In the genomic region with DNA sequence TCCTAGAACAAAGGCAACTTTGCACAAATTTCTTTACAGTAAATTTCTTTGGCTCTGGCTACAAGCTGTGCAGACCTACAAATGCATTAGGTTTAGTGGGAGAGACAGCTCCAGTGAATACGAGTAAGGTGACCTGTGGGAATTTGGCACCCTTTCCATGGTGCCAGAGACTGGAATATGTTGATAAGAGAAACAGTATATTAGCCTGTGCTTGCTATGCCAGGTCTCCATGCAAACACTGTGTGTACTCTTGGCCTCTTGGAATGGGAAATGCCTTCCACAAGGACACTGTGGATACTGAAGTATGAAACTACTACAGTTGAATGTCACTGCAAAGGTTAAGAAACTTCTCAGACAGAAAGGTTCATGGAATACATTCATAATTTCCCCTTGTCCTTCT, we compare ENCODE assay signal across 34 cellular contexts.
"Had no signal": no experiment of that assay in that cellular context is flagged by ENCODE, and none has a peak within 500 bp of the region (broad histone marks: within the 10 kb centered on the region; RNA-seq: fewer than 3 reads in every experiment).

No MANE protein-coding gene starts in this region.

- H3K27ac ChIP-seq: ascending aorta, breast epithelium, cardiac muscle cell, colonic mucosa, epithelial cell of prostate, WERI-Rb-1 had no signal

- H3K9me3 Mint-ChIP-seq: activated CD4-positive, alpha-beta T cell treated with anti-CD3 and anti-CD28 coated beads, Interleukin-2, amount 10 ng/mL, durations not matched to agents 24 days and 14 days; activated naive CD4-positive, alpha-beta T cell treated with anti-CD3 and anti-CD28 coated beads, Interleukin-2, amount 10 ng/mL, durations not matched to agents 7 days and 5 days had no signal

- H3K27me3 Mint-ChIP-seq: activated B cell treated with CpG ODN at 0.5 μM for 24 hours; activated CD4-positive, alpha-beta memory T cell treated with anti-CD3 and anti-CD28 coated beads for 36 hours; activated CD4-positive, alpha-beta T cell treated with anti-CD3 and anti-CD28 coated beads, Interleukin-2, amount 10 ng/mL, durations not matched to agents 24 days and 14 days; activated CD8-positive, alpha-beta memory T cell treated with anti-CD3 and anti-CD28 coated beads, Interleukin-2, amount 10 ng/mL, durations not matched to agents 7 days and 5 days; activated naive CD4-positive, alpha-beta T cell treated with anti-CD3 and anti-CD28 coated beads, Interleukin-2, amount 10 ng/mL, durations not matched to agents 7 days and 5 days; activated naive CD8-positive, alpha-beta T cell treated with anti-CD3 and anti-CD28 coated beads, Interleukin-2, amount 10 ng/mL, durations not matched to agents 7 days and 5 days; T-helper 17 cell had no signal

- H3K36me3 Mint-ChIP-seq: activated CD4-positive, alpha-beta memory T cell treated with anti-CD3 and anti-CD28 coated beads for 36 hours; activated CD8-positive, alpha-beta memory T cell treated with anti-CD3 and anti-CD28 coated beads, Interleukin-2, amount 10 ng/mL, durations not matched to agents 7 days and 5 days; activated naive CD4-positive, alpha-beta T cell treated with anti-CD3 and anti-CD28 coated beads, Interleukin-2, amount 10 ng/mL, durations not matched to agents 7 days and 5 days; activated naive CD4-positive, alpha-beta T cell treated with anti-CD3 and anti-CD28 coated beads, Interleukin-2, amount 50 U/mL, for 72 hours; activated naive CD8-positive, alpha-beta T cell treated with anti-CD3 and anti-CD28 coated beads, Interleukin-2, amount 10 ng/mL, durations not matched to agents 7 days and 5 days; brain had no signal

- FAIRE-seq: endometrium, endothelial cell of umbilical vein, frontal cortex had no signal

- H3K4me1 ChIP-seq: ascending aorta, breast epithelium, colonic mucosa had no signal

- DNase-seq: activated B cell treated with CpG ODN at 0.5 μM for 24 hours; activated CD4-positive, alpha-beta memory T cell treated with anti-CD3 and anti-CD28 coated beads for 36 hours; activated CD8-positive, alpha-beta memory T cell treated with anti-CD3 and anti-CD28 coated beads, Interleukin-2, amount 10 ng/mL, durations not matched to agents 7 days and 5 days; activated CD8-positive, alpha-beta memory T cell treated with anti-CD3 and anti-CD28 coated beads, Interleukin-2, amount 50 U/mL, for 4 hours; activated CD8-positive, alpha-beta T cell treated with anti-CD3 and anti-CD28 coated beads, Interleukin-2, amount 10 ng/mL, durations not matched to agents 7 days and 5 days; activated effector memory CD4-positive, alpha-beta T cell treated with anti-CD3 and anti-CD28 coated beads, Interleukin-2, amount 50 U/mL, for 16 hours; activated naive CD4-positive, alpha-beta T cell; activated naive CD4-positive, alpha-beta T cell treated with anti-CD3 and anti-CD28 coated beads, Interleukin-2, amount 10 ng/mL, durations not matched to agents 7 days and 5 days; activated naive CD8-positive, alpha-beta T cell treated with anti-CD3 and anti-CD28 coated beads, Interleukin-2, amount 10 ng/mL, durations not matched to agents 7 days and 5 days; activated T-cell treated with anti-CD3 and anti-CD28 coated beads, Interleukin-2, amount 50 U/mL, for 1 hour; activated T-cell treated with anti-CD3 and anti-CD28 coated beads, Interleukin-2, amount 50 U/mL, for 48 hours; central memory CD4-positive, alpha-beta T cell; cerebellar nuclear complex; colonic mucosa; effector CD8-positive, alpha-beta T cell; foreskin fibroblast; T-helper 1 cell; T-helper 17 cell; T1000; WERI-Rb-1 had no signal

- H3K27me3 ChIP-seq: ascending aorta, breast epithelium, cardiac muscle cell, colonic mucosa had no signal

- H3K4me1 Mint-ChIP-seq: activated B cell treated with CpG ODN at 0.5 μM for 24 hours; activated CD4-positive, alpha-beta T cell treated with anti-CD3 and anti-CD28 coated beads, Interleukin-2, amount 10 ng/mL, durations not matched to agents 24 days and 14 days; activated CD8-positive, alpha-beta memory T cell treated with anti-CD3 and anti-CD28 coated beads, Interleukin-2, amount 10 ng/mL, durations not matched to agents 7 days and 5 days; activated naive CD4-positive, alpha-beta T cell treated with anti-CD3 and anti-CD28 coated beads, Interleukin-2, amount 10 ng/mL, durations not matched to agents 7 days and 5 days; activated naive CD8-positive, alpha-beta T cell treated with anti-CD3 and anti-CD28 coated beads, Interleukin-2, amount 10 ng/mL, durations not matched to agents 7 days and 5 days; T-helper 17 cell had no signal

- H3K27ac Mint-ChIP-seq: activated B cell treated with CpG ODN at 0.5 μM for 24 hours; activated CD4-positive, alpha-beta memory T cell treated with anti-CD3 and anti-CD28 coated beads for 36 hours; activated CD4-positive, alpha-beta T cell treated with anti-CD3 and anti-CD28 coated beads, Interleukin-2, amount 10 ng/mL, durations not matched to agents 24 days and 14 days; activated CD8-positive, alpha-beta memory T cell treated with anti-CD3 and anti-CD28 coated beads, Interleukin-2, amount 10 ng/mL, durations not matched to agents 7 days and 5 days; activated CD8-positive, alpha-beta T cell treated with anti-CD3 and anti-CD28 coated beads, Interleukin-2, amount 10 ng/mL, durations not matched to agents 7 days and 5 days; activated naive CD4-positive, alpha-beta T cell treated with anti-CD3 and anti-CD28 coated beads, Interleukin-2, amount 10 ng/mL, durations not matched to agents 7 days and 5 days; activated naive CD4-positive, alpha-beta T cell treated with anti-CD3 and anti-CD28 coated beads, Interleukin-2, amount 50 U/mL, for 72 hours; activated naive CD8-positive, alpha-beta T cell treated with anti-CD3 and anti-CD28 coated beads, Interleukin-2, amount 10 ng/mL, durations not matched to agents 7 days and 5 days; activated T-helper 1 cell treated with anti-CD3 and anti-CD28 coated beads, Interleukin-12 subunit alpha, Interleukin-12 subunit beta, Interleukin-2, Interleukin-4 antibody, amounts not matched to agents 30 ng/mL and 10 ng/mL and 1 ng/mL, durations not matched to agents 14 hours and 24 hours and 36 hours; activated T-helper 2 cell treated with anti-CD3 and anti-CD28 coated beads, Interferon-gamma antibody, Interleukin-2, Interleukin-4, amounts not matched to agents 10 μg/mL and 5 μg/mL and 100 μg/mL, durations not matched to agents 14 hours and 24 hours and 36 hours; brain; T-helper 17 cell; T-helper 2 cell treated with Interferon-gamma antibody and Interleukin-4, amounts not matched to agents 5 μg/mL and 100 μg/mL, for 36 hours had no signal

- H3K9me3 ChIP-seq: ascending aorta, breast epithelium, colonic mucosa had no signal

- H3K36me3 ChIP-seq: ascending aorta, breast epithelium, cardiac muscle cell, colonic mucosa, WERI-Rb-1 had no signal

- H3K4me3 ChIP-seq: ascending aorta, breast epithelium, cardiac muscle cell, colonic mucosa had no signal

- ATAC-seq: activated CD4-positive, CD25-positive, alpha-beta regulatory T cell treated with anti-CD3 and anti-CD28 coated beads, Interleukin-2, amount 50 U/mL, for 24 hours; activated CD8-positive, alpha-beta memory T cell treated with anti-CD3 and anti-CD28 coated beads, Interleukin-2, amount 10 ng/mL, durations not matched to agents 7 days and 5 days; activated CD8-positive, alpha-beta T cell treated with anti-CD3 and anti-CD28 coated beads, Interleukin-2, amount 10 ng/mL, durations not matched to agents 7 days and 5 days; activated naive CD4-positive, alpha-beta T cell treated with anti-CD3 and anti-CD28 coated beads, Interleukin-2, amount 50 U/mL, for 72 hours; T-helper 17 cell had no signal

- H3K4me3 Mint-ChIP-seq: activated B cell treated with CpG ODN at 0.5 μM for 24 hours; activated CD4-positive, alpha-beta memory T cell treated with anti-CD3 and anti-CD28 coated beads for 36 hours; activated CD4-positive, alpha-beta T cell treated with anti-CD3 and anti-CD28 coated beads, Interleukin-2, amount 10 ng/mL, durations not matched to agents 24 days and 14 days; activated CD8-positive, alpha-beta memory T cell treated with anti-CD3 and anti-CD28 coated beads, Interleukin-2, amount 10 ng/mL, durations not matched to agents 7 days and 5 days; activated CD8-positive, alpha-beta T cell treated with anti-CD3 and anti-CD28 coated beads, Interleukin-2, amount 10 ng/mL, durations not matched to agents 7 days and 5 days; activated naive CD4-positive, alpha-beta T cell treated with anti-CD3 and anti-CD28 coated beads, Interleukin-2, amount 10 ng/mL, durations not matched to agents 7 days and 5 days; activated naive CD8-positive, alpha-beta T cell treated with anti-CD3 and anti-CD28 coated beads, Interleukin-2, amount 10 ng/mL, durations not matched to agents 7 days and 5 days; activated T-helper 1 cell treated with anti-CD3 and anti-CD28 coated beads, Interleukin-12 subunit alpha, Interleukin-12 subunit beta, Interleukin-2, Interleukin-4 antibody, amounts not matched to agents 30 ng/mL and 10 ng/mL and 1 ng/mL, durations not matched to agents 14 hours and 24 hours and 36 hours; brain; T-helper 17 cell; T-helper 2 cell treated with Interferon-gamma antibody and Interleukin-4, amounts not matched to agents 5 μg/mL and 100 μg/mL, for 36 hours had no signal
